ENCODE assay signal across 14 cellular contexts in the genomic region with DNA sequence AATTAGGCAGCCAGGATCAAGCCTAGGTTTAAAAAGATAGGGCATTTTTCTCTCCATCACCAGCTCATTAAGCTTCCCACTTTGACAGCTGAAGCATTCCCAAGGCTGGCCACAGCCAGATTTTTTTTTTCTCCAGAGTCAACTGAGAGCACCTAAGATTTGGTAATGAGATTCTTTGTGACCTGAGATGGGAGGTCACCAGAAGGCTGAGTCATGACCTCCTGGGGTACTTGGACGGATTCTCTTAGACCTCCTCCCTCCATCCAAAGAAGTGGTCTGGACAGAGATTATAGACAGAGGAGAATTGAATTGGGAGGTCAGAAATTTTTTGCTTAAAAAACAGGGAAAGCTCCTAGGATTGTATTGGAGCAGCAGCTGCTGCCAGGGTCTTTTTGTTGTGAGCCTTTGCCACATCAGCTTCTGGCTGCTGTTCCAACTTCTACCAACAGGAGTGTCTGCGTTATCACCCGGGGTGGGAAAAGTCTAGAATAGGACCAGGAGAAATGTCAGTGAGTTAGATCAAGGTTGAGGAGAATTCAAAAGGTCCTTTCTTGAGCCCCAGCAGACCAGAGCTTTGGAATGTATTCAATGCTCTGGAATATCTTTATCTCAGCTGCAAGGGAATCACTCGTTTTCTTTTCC.
DNase-seq lines count a peak whose midpoint lies in the region; ATAC-seq and TF ChIP-seq lines count a peak whose summit lies in the region.
"Had no signal": no experiment of that assay in that cellular context is flagged by ENCODE, and none has a peak within 500 bp of the region (broad histone marks: within the 10 kb centered on the region; RNA-seq: fewer than 3 reads in every experiment).

No MANE protein-coding gene starts in this region.

- H3K36me3 ChIP-seq in MG63 (no peaks in the 10 kb centered on the region), brain microvascular endothelial cell (replicated peaks) (no peaks in the 10 kb centered on the region), right atrium auricular region (no peaks in the 10 kb centered on the region)

- H3K27me3 Mint-ChIP-seq in progenitor cell of endocrine pancreas, result peaks cover 24% of the 10 kb centered on the region

- H3K27ac Mint-ChIP-seq in progenitor cell of endocrine pancreas, result no peak overlapping the region
- H3K27ac Mint-ChIP-seq: activated T-cell treated with anti-CD3 and anti-CD28 coated beads, Interleukin-2, amount 50 U/mL, for 72 hours had no signal

- H3K27me3 ChIP-seq in MG63, result no peaks in the 10 kb centered on the region
- H3K27me3 ChIP-seq in brain microvascular endothelial cell (replicated peaks), result no peaks in the 10 kb centered on the region
- H3K27me3 ChIP-seq in right atrium auricular region, result no peaks in the 10 kb centered on the region

- H3K9me3 ChIP-seq in MG63 (no peaks in the 10 kb centered on the region), right atrium auricular region (no peaks in the 10 kb centered on the region)

- no peaks in the 10 kb centered on the region for H3K4me1 ChIP-seq in right atrium auricular region

- peaks cover 3% of the 10 kb centered on the region for H3K4me1 Mint-ChIP-seq in progenitor cell of endocrine pancreas (ENCODE audit: low read depth)

- DNase-seq in NCI-H2171 treated with DMSO at 0.1 percent for 48 hours (lab: John Stamatoyannopoulos, UW) (peak; percentile 18), NCI-H2171 (lab: John Stamatoyannopoulos, UW) (no peak), MG63 (peak; percentile 22), brain microvascular endothelial cell (no peak), progenitor cell of endocrine pancreas (ENCODE audit: low spot score, unreplicated experiment) (no peak), SKM-1 treated with dmso at 0.1 percent for 144 hours (lab: John Stamatoyannopoulos, UW; ENCODE audit: unreplicated experiment) (no peak), right atrium auricular region (ENCODE audit: low spot score) (no peak)
- DNase-seq: activated T-cell treated with anti-CD3 and anti-CD28 coated beads, Interleukin-2, amount 50 U/mL, for 72 hours; aorta; DMS153; effector CD4-positive, alpha-beta T cell; NCI-H1436 treated with DMSO at 0.1 percent for 48 hours; RPMI8226 had no signal

- no peaks in the 10 kb centered on the region for H3K9me3 Mint-ChIP-seq in progenitor cell of endocrine pancreas (ENCODE audit: low read depth)

- no peaks in the 10 kb centered on the region for H3K36me3 Mint-ChIP-seq in progenitor cell of endocrine pancreas (ENCODE audit: insufficient read depth)

- H3K4me3 ChIP-seq in MG63 (no peak overlapping the region), brain microvascular endothelial cell (ENCODE audit: low read depth, low read length) (no peak overlapping the region), right atrium auricular region (no peak overlapping the region)

- in situ Hi-C loops in brain microvascular endothelial cell (cut with HindIII; ENCODE audit: low pct_ligation_motif_present, low sequenced_read_pairs), result no loop called here

- H3K4me3 Mint-ChIP-seq in progenitor cell of endocrine pancreas (ENCODE audit: low read depth), result no peak overlapping the region
- H3K4me3 Mint-ChIP-seq: activated T-cell treated with anti-CD3 and anti-CD28 coated beads, Interleukin-2, amount 50 U/mL, for 72 hours had no signal

- H3K27ac ChIP-seq in brain microvascular endothelial cell, result no peak overlapping the region
- no peak overlapping the region for H3K27ac ChIP-seq in right atrium auricular region

- TF ChIP-seq CTCF in brain microvascular endothelial cell (IDR thresholded peaks at IDR 0.05; ENCODE audit: low read depth, low read length, missing control alignments) (peak; percentile 6), progenitor cell of endocrine pancreas (IDR thresholded peaks at IDR 0.05; ENCODE audit: unreplicated experiment) (peak; percentile 54), right atrium auricular region (IDR thresholded peaks at IDR 0.05) (peak in 1 of 2 donors; percentile 23)

- no peak for ATAC-seq in HG03432 (IDR thresholded peaks at IDR 0.05; ENCODE audit: unreplicated experiment)
- ATAC-seq: activated T-cell treated with anti-CD3 and anti-CD28 coated beads, Interleukin-2, amount 50 U/mL, for 72 hours had no signal

Comparison
In these comparisons a context has a peak if more than half of its experiments do, and no peak if none do; other contexts are left out.
1. DNase-seq: peak in NCI-H2171 treated with DMSO at 0.1 percent for 48 hours (single experiment) and MG63 (single experiment); none in NCI-H2171 (single experiment), brain microvascular endothelial cell (single experiment), progenitor cell of endocrine pancreas (single experiment), SKM-1 treated with dmso at 0.1 percent for 144 hours (single experiment) and right atrium auricular region (single experiment).